8 cellular contexts compared by ENCODE assay signal in the genomic region with DNA sequence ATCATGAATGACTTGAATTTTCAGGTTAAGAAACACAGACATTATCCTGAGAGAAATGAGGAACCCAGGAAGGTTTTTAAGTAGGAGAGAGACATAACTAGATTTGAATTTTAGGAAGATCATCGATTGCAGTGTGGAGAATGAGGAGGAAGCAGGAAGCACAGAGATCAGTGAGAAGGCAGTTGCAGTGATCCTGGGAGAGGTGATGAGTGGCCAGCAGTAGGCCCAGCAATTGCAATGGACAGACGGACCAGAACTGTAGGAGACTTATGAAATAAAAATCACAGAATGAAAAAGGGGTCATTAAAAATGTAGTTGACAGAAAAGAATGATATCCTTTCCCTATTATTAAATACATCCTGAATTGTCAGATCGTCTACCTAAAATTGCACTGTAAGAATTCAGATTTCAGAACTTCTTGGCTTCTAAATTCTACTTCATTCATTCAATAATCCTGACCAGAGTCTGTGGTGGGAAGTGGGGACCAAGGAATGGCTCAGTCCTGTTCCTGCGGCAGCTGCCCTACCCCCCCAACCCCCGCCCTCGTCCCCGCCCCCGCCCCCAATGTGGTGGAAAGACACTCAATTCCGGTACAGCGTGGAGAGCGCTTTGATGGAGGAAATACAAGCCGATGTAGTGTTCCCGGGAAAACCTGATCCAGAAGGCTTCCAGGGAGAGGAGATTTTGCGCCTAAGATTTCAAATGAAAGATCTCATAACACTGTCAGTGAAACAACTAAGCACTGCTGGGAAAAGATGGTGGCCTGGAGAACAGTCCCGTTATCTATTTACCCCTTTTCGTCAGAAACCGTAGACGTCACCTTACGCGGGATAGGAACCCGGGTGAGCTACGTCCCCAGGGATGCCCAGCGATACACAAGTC. TPM values are rescaled to one million over a fixed set of nuclear protein-coding genes. Genes with fewer than 3 reads are reported as not detected.
DNase-seq lines count a peak whose midpoint lies in the region; ATAC-seq and TF ChIP-seq lines count a peak whose summit lies in the region.

No MANE protein-coding gene starts in this region.

- intact Hi-C loops in PC-9 (cut with micrococcal nuclease; ENCODE audit: unreplicated experiment), result loop anchor here (1.0 to 5.0 kb wide), 4 partner anchors 17 to 150 kb away; a partner anchor contains a TSS

- H3K9me3 ChIP-seq in ES-I3 (ENCODE audit: control insufficient read depth, insufficient read depth, low read length) (no peaks in the 10 kb centered on the region), PC-9 (ENCODE audit: insufficient read depth, low read depth) (no peaks in the 10 kb centered on the region), endocrine pancreas (ENCODE audit: control insufficient read depth, low read length) (no peaks in the 10 kb centered on the region), neural cell (ENCODE audit: low read length) (no peaks in the 10 kb centered on the region)

- no peaks in the 10 kb centered on the region for H3K9me2 ChIP-seq in PC-9 (ENCODE audit: insufficient read depth)
- no peaks in the 10 kb centered on the region for H3K9me2 ChIP-seq in neural cell (ENCODE audit: insufficient read depth, low read length)

- H2AFZ ChIP-seq in PC-9 (peak overlapping the region; percentile 85), neural cell (ENCODE audit: low read depth, low read length) (peak overlapping the region; percentile 72)

- H3K4me1 ChIP-seq in ES-I3 (ENCODE audit: insufficient read depth, low read length) (peaks cover 9% of the 10 kb centered on the region; the same call in 1 of the 2 replicates), PC-9 (replicated peaks; ENCODE audit: insufficient read depth) (peaks cover 20% of the 10 kb centered on the region), endocrine pancreas (ENCODE audit: control insufficient read depth, insufficient read depth, low read length) (peaks cover 4% of the 10 kb centered on the region)

- H3K27ac ChIP-seq in PC-9, result peak overlapping the region; percentile 57; the same call in 1 of the 2 replicates
- peak overlapping the region; percentile 94 for H3K27ac ChIP-seq in neural cell (ENCODE audit: low read length)

- no peak for TF ChIP-seq RAD21 in neural cell (conservative IDR thresholded peaks at IDR 0.05)

- no peak for DNase-seq in PC-9
- no peak for DNase-seq in foreskin melanocyte
- DNase-seq in SHP77 (lab: John Stamatoyannopoulos, UW), result no peak

- H3K27me3 ChIP-seq in PC-9 (ENCODE audit: insufficient read depth, low read depth), result no peaks in the 10 kb centered on the region
- no peaks in the 10 kb centered on the region for H3K27me3 ChIP-seq in endocrine pancreas (ENCODE audit: control insufficient read depth, insufficient read depth, low read length)
- no peaks in the 10 kb centered on the region for H3K27me3 ChIP-seq in neural cell (ENCODE audit: insufficient read depth, low read depth, low read length)

- TF ChIP-seq EP300 in neural cell (conservative IDR thresholded peaks at IDR 0.05; ENCODE audit: poor library complexity, severe bottlenecking), result peak; percentile 63

- H3K4me3 ChIP-seq in PC-9, result peak overlapping the region; percentile 63
- peak overlapping the region; percentile 64 for H3K4me3 ChIP-seq in endocrine pancreas (ENCODE audit: control insufficient read depth, insufficient read depth, low read length)
- peak overlapping the region; percentile 85 for H3K4me3 ChIP-seq in neural cell (ENCODE audit: low read length)

- H3K4me2 ChIP-seq in PC-9 (peak overlapping the region; percentile 87), neural cell (ENCODE audit: low read length) (peak overlapping the region; percentile 51)

- H3K36me3 ChIP-seq in ES-I3 (ENCODE audit: insufficient read depth, low read length) (peaks cover 25% of the 10 kb centered on the region), PC-9 (ENCODE audit: low read depth) (peaks cover 18% of the 10 kb centered on the region; the same call in 1 of the 2 replicates), endocrine pancreas (ENCODE audit: control insufficient read depth, insufficient read depth, low read length) (peaks cover 3% of the 10 kb centered on the region), neural cell (ENCODE audit: insufficient read depth, low read length) (peaks cover 4% of the 10 kb centered on the region)

- H3F3A ChIP-seq in PC-9 (ENCODE audit: insufficient read depth, low read depth) (peaks cover 35% of the 10 kb centered on the region), neural cell (ENCODE audit: insufficient read depth, low read length, poor library complexity, severe bottlenecking) (peaks cover 10% of the 10 kb centered on the region)

- no peaks in the 10 kb centered on the region for H4K20me1 ChIP-seq in PC-9 (ENCODE audit: insufficient read depth)
- H4K20me1 ChIP-seq in neural cell (ENCODE audit: insufficient read depth), result no peaks in the 10 kb centered on the region

- no peak for ATAC-seq in HG02885 (IDR thresholded peaks at IDR 0.05; ENCODE audit: poor library complexity, unreplicated experiment)
- ATAC-seq in HG03097 (IDR thresholded peaks at IDR 0.05; ENCODE audit: low FRiP score, unreplicated experiment), result no peak

- CTCF ChIA-PET in PC-9 (lab: Charles Lee), result interaction anchor here (0.6 to 3.7 kb wide), 13 partner anchors 10 to 524 kb away, joined by 3 to 45 read pairs (median 3); a partner anchor contains a TSS

- no peaks in the 10 kb centered on the region for H3K79me2 ChIP-seq in PC-9 (ENCODE audit: low read depth)
- H3K79me2 ChIP-seq in neural cell (replicated peaks; ENCODE audit: insufficient read depth, low read length), result no peaks in the 10 kb centered on the region

- BruUV-seq in PC-9 (replicated peaks; lab: Mats Ljungman, UMichigan), result no TSS peak

- H3K9ac ChIP-seq in ES-I3 (ENCODE audit: low read depth, low read length), result peak overlapping the region; percentile 68; the same call in 1 of the 2 replicates
- peak overlapping the region; percentile 10 for H3K9ac ChIP-seq in endocrine pancreas (ENCODE audit: control insufficient read depth, insufficient read depth, low read length)
- peak overlapping the region; percentile 86 for H3K9ac ChIP-seq in neural cell (ENCODE audit: low read length)

- POLR2A ChIA-PET in PC-9 (lab: Charles Lee; ENCODE audit: unreplicated experiment), result interaction anchor here (0.7 to 1.5 kb wide), 2 partner anchors 30 to 150 kb away, joined by 4 to 9 read pairs; no protein-coding TSS in a partner anchor

- TF ChIP-seq CTCF in PC-9 (conservative IDR thresholded peaks at IDR 0.05) (no peak), neural cell (IDR thresholded peaks at IDR 0.05; ENCODE audit: poor library complexity, severe bottlenecking) (no peak)

TF ChIP-seq in neural cell, 6 proteins besides CTCF, POLR2A, EP300 and RAD21:
- TF ChIP-seq, protein P1, sequence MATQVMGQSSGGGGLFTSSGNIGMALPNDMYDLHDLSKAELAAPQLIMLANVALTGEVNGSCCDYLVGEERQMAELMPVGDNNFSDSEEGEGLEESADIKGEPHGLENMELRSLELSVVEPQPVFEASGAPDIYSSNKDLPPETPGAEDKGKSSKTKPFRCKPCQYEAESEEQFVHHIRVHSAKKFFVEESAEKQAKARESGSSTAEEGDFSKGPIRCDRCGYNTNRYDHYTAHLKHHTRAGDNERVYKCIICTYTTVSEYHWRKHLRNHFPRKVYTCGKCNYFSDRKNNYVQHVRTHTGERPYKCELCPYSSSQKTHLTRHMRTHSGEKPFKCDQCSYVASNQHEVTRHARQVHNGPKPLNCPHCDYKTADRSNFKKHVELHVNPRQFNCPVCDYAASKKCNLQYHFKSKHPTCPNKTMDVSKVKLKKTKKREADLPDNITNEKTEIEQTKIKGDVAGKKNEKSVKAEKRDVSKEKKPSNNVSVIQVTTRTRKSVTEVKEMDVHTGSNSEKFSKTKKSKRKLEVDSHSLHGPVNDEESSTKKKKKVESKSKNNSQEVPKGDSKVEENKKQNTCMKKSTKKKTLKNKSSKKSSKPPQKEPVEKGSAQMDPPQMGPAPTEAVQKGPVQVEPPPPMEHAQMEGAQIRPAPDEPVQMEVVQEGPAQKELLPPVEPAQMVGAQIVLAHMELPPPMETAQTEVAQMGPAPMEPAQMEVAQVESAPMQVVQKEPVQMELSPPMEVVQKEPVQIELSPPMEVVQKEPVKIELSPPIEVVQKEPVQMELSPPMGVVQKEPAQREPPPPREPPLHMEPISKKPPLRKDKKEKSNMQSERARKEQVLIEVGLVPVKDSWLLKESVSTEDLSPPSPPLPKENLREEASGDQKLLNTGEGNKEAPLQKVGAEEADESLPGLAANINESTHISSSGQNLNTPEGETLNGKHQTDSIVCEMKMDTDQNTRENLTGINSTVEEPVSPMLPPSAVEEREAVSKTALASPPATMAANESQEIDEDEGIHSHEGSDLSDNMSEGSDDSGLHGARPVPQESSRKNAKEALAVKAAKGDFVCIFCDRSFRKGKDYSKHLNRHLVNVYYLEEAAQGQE (IDR thresholded peaks at IDR 0.05; ENCODE audit: borderline replicate concordance), result no peak
- TF ChIP-seq POLR2AphosphoS5 (IDR thresholded peaks at IDR 0.05) (no peak), EZH2 (IDR thresholded peaks at IDR 0.05; ENCODE audit: borderline replicate concordance, insufficient read depth, low read length, poor library complexity, severe bottlenecking) (no peak), SMC3 (conservative IDR thresholded peaks at IDR 0.05; ENCODE audit: poor library complexity) (peak; percentile 40), TAF1 (IDR thresholded peaks at IDR 0.05; ENCODE audit: low read depth) (peak; percentile 79), MXI1 (conservative IDR thresholded peaks at IDR 0.05; ENCODE audit: poor library complexity, severe bottlenecking) (no peak)

RNA-seq across cellular contexts. Expression of a gene that starts 35.1 kb away (rescaled TPM):
- total RNA-seq in PC-9 (2021), result 327 and 337 TPM in 2 replicates
- 39.4 and 40.6 TPM in 2 replicates for polyA plus RNA-seq in neural cell
- 42.1 and 46.5 TPM in 2 replicates for polyA minus RNA-seq in neural cell

Comparison
In these comparisons a context has a peak if more than half of its experiments do, and no peak if none do; other contexts are left out.
1. H3K9ac ChIP-seq: peak in every context shown above with its lines; median percentile 86 in neural cell; 68 in ES-I3; 10 in endocrine pancreas.